ENCODE assay signal across 30 cellular contexts in the genomic region with DNA sequence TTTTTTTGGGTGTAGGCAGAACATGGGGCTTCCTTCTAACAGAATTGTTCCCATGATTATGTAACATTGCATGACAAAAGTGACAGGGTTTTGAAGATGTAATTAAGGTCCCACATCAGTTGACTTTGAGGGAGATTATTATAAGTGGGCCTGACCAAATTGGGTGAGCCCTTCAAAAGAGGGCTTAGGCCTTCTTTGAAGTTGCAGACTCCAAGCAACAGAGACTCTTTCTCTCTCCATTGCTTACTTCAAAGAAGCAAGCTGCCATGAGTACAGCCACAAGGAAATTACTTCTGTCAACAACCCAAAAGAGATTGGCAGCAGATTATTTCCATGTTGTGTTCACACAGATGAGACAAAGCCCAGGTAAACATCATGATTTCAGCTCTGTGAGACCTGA.
"Had no signal": no experiment of that assay in that cellular context is flagged by ENCODE, and none has a peak within 500 bp of the region (broad histone marks: within the 10 kb centered on the region; RNA-seq: fewer than 3 reads in every experiment).

No MANE protein-coding gene starts in this region.

- H3K36me3 ChIP-seq: adrenal gland, esophagus muscularis mucosa, gastrocnemius medialis, heart left ventricle had no signal

- H3K27me3 ChIP-seq: adrenal gland, body of pancreas, esophagus muscularis mucosa, foreskin keratinocyte, gastrocnemius medialis, heart left ventricle had no signal

- DNase-seq: activated CD4-positive, alpha-beta memory T cell treated with anti-CD3 and anti-CD28 coated beads, Interleukin-2, amount 10 ng/mL, durations not matched to agents 7 days and 5 days; activated CD4-positive, alpha-beta T cell treated with anti-CD3 and anti-CD28 coated beads for 1 hour; activated CD4-positive, alpha-beta T cell treated with anti-CD3 and anti-CD28 coated beads for 4 hours; activated CD4-positive, alpha-beta T cell treated with anti-CD3 and anti-CD28 coated beads, Interleukin-2, amount 10 ng/mL, durations not matched to agents 7 days and 5 days; activated CD4-positive, alpha-beta T cell treated with anti-CD3 and anti-CD28 coated beads, Interleukin-2, amount 50 U/mL, for 4 hours; activated effector memory CD4-positive, alpha-beta T cell treated with anti-CD3 and anti-CD28 coated beads, Interleukin-2, amount 50 U/mL, for 16 hours; activated naive CD4-positive, alpha-beta T cell treated with anti-CD3 and anti-CD28 coated beads for 36 hours; activated naive CD8-positive, alpha-beta T cell treated with anti-CD3 and anti-CD28 coated beads for 36 hours; activated naive CD8-positive, alpha-beta T cell treated with anti-CD3 and anti-CD28 coated beads, Interleukin-2, amount 50 U/mL, for 24 hours; activated T-cell treated with anti-CD3 and anti-CD28 coated beads, Interleukin-2, amount 50 U/mL, for 48 hours; adrenal gland; amygdala; aorta; body of pancreas; caudate nucleus; cortex of kidney; dermis blood vessel endothelial cell; effector CD4-positive, alpha-beta T cell; effector memory CD8-positive, alpha-beta T cell; erythroblast; foreskin keratinocyte; gastrocnemius medialis; glutamatergic neuron; heart left ventricle; T-helper 2 cell had no signal

- H3K9me3 ChIP-seq: adrenal gland, body of pancreas, esophagus muscularis mucosa, gastrocnemius medialis, heart left ventricle had no signal

- H3K4me3 ChIP-seq: adrenal gland, body of pancreas, esophagus muscularis mucosa, gastrocnemius medialis, heart left ventricle had no signal

- H3K4me1 ChIP-seq: body of pancreas, esophagus muscularis mucosa, foreskin keratinocyte, gastrocnemius medialis, heart left ventricle had no signal

- ATAC-seq: activated naive CD8-positive, alpha-beta T cell treated with anti-CD3 and anti-CD28 coated beads, Interleukin-2, amount 50 U/mL, for 24 hours; body of pancreas; effector memory CD8-positive, alpha-beta T cell; foreskin keratinocyte; gastrocnemius medialis; heart left ventricle; WTC11 had no signal

- FAIRE-seq: colon, TTC549 had no signal

- H3K27ac ChIP-seq: adrenal gland, body of pancreas, esophagus muscularis mucosa, foreskin keratinocyte, gastrocnemius medialis, heart left ventricle, VCaP had no signal
